12 cellular contexts compared by ENCODE assay signal in genomic region chr1:200659269-200659668, GRCh38. TPM values are rescaled to one million over a fixed set of nuclear protein-coding genes. Genes with fewer than 3 reads are reported as not detected.
DNase-seq lines count a peak whose midpoint lies in the region; FAIRE-seq and TF ChIP-seq lines count a peak whose summit lies in the region.
"Had no signal": no experiment of that assay in that cellular context is flagged by ENCODE, and none has a peak within 500 bp of the region (broad histone marks: within the 10 kb centered on the region; RNA-seq: fewer than 3 reads in every experiment).

No MANE protein-coding gene starts in this region.

- H3K27ac Mint-ChIP-seq in MCF 10A (ENCODE audit: low read depth, unreplicated experiment) = peak overlapping the region; percentile 91

- DNase-seq in AG20443 (ENCODE audit: low spot score) (peak; percentile 9), HS-5 (ENCODE audit: low read depth) (peak; percentile 45), MCF 10A (ENCODE audit: unreplicated experiment) (peak; percentile 89), kidney tubule cell (ENCODE audit: low spot score) (peak; percentile 96), BE2C (no peak), cerebellum (ENCODE audit: low spot score) (no peak), cardiac septum (ENCODE audit: low spot score) (no peak), HTR-8/SVneo (ENCODE audit: insufficient read length, low spot score) (no peak)
- DNase-seq: stimulated activated CD4-positive, alpha-beta T cell treated with anti-CD3 and anti-CD28 coated beads, Interleukin-4, amount 100 ng/mL, for 24 hours; stimulated activated naive CD4-positive, alpha-beta T cell; T-helper 1 cell had no signal

- no peaks in the 10 kb centered on the region for H3K9me3 Mint-ChIP-seq in MCF 10A (ENCODE audit: unreplicated experiment)

- H3K36me3 Mint-ChIP-seq in MCF 10A (ENCODE audit: insufficient read depth, unreplicated experiment) = peaks cover 85% of the 10 kb centered on the region

- no peaks in the 10 kb centered on the region for H3K27me3 Mint-ChIP-seq in MCF 10A (ENCODE audit: insufficient read depth, unreplicated experiment)

- no TSS peak for BruUV-seq in MCF 10A (replicated peaks; lab: Mats Ljungman, UMichigan)

- no peak overlapping the region for H3K4me3 ChIP-seq in BE2C (ENCODE audit: low read depth, low read length)
- H3K4me3 ChIP-seq: BLaER1 treated with 17β-estradiol and CSF1 and Interleukin-3, amounts not matched to agents 10 nM and 100 nM had no signal

- no peaks in the 10 kb centered on the region for H3K27me3 ChIP-seq in BE2C
- H3K27me3 ChIP-seq: BLaER1 treated with 17β-estradiol and CSF1 and Interleukin-3, amounts not matched to agents 10 nM and 100 nM had no signal

- FAIRE-seq in HTR-8/SVneo (lab: Jason Lieb, UNC) = no peak

- peaks cover 45% of the 10 kb centered on the region for H3K4me1 Mint-ChIP-seq in MCF 10A (ENCODE audit: insufficient read depth, unreplicated experiment)

- CTCF ChIA-PET in MCF 10A (lab: Yijun Ruan, JAX) = interaction anchor here (0.6 to 2.3 kb wide), 13 partner anchors 9 to 1036 kb away, joined by 3 to 9 read pairs (median 3); partner anchors contain the start of genes CAMSAP2 and DDX59

- H3K36me3 ChIP-seq in BE2C = peaks cover 23% of the 10 kb centered on the region

- H3K4me3 Mint-ChIP-seq in MCF 10A (ENCODE audit: unreplicated experiment) = peak overlapping the region; percentile 6

- TF ChIP-seq CTCF in MCF 10A (IDR thresholded peaks at IDR 0.05; ENCODE audit: unreplicated experiment) = no peak
- no peak for TF ChIP-seq CTCF in BE2C (IDR thresholded peaks at IDR 0.05; ENCODE audit: low read depth, low read length)

- POLR2A ChIA-PET in MCF 10A (lab: Yijun Ruan, JAX) = interaction anchor here (0.6 to 7.3 kb wide), 18 partner anchors 9 to 193 kb away, joined by 3 to 143 read pairs (median 4); partner anchors contain the start of genes CAMSAP2 and DDX59

- H3K9me3 ChIP-seq in BE2C = no peaks in the 10 kb centered on the region
- H3K9me3 ChIP-seq: BLaER1 treated with 17β-estradiol and CSF1 and Interleukin-3, amounts not matched to agents 10 nM and 100 nM had no signal

- intact Hi-C loops in MCF 10A (cut with micrococcal nuclease) = no loop called here
- intact Hi-C loops in cardiac septum (cut with DNase I) = no loop called here

- no peaks in the 10 kb centered on the region for H3K4me1 ChIP-seq in BE2C

RNA-seq across cellular contexts. Expression of gene DDX59, which starts 10.4 kb away (rescaled TPM):
- total RNA-seq in MCF 10A (2022) = 36.6 and 50.7 TPM in 2 replicates
- 6.8 TPM for polyA plus RNA-seq in BE2C (2012; ENCODE audit: insufficient read depth, insufficient read length, low read depth)
- total RNA-seq in cerebellum = 20.5 TPM
- total RNA-seq in cardiac septum = 17.3 TPM

RNA-seq across cellular contexts. Expression of gene KIF14, which starts 38.7 kb away (rescaled TPM):
- 13.4 and 25.5 TPM in 2 replicates for total RNA-seq in MCF 10A (2022)
- polyA plus RNA-seq in BE2C (2012; ENCODE audit: insufficient read depth, insufficient read length, low read depth) = 1.7 TPM
- 4.8 TPM for total RNA-seq in cerebellum
- total RNA-seq in cardiac septum = 0.05 TPM

Comparison
In these comparisons a context has a peak if more than half of its experiments do, and no peak if none do; other contexts are left out.
1. DNase-seq: peak in AG20443 (single experiment), HS-5 (single experiment), MCF 10A (single experiment) and kidney tubule cell (single experiment); none in BE2C (single experiment), cerebellum (single experiment), cardiac septum (single experiment) and HTR-8/SVneo (single experiment).